In the genomic region with DNA sequence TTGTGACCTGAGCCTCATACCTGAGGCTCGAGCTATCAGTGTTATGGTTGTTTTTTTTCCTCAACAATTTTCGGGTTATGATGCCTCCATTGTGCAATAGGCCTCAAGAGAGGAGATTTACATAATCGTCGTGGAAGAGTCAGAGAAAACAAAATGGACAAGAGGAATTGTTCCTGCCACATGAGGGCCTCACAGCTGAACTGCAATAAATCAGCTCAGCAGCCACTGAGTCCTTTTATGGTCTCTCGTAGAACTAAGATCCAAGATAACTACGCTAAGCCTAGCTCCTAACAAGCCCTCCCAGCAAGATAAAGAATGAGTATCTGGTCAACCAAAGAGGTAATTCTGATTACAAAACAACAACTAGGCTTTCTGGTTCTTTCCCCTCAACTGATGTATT, we compare ENCODE assay signal across 1 cellular context.
TF ChIP-seq lines count a peak whose summit lies in the region.

No MANE protein-coding gene starts in this region.

TF ChIP-seq in HCT116, 20 proteins besides CTCF, POLR2A, EP300 and RAD21 (continued from another document):
- TF ChIP-seq CEBPB (IDR thresholded peaks at IDR 0.05; ENCODE audit: low read depth) (peak; percentile 50; the same call in 1 of the 2 replicates), SRF (IDR thresholded peaks at IDR 0.05; ENCODE audit: low read depth) (no peak)
